Comparison of ENCODE assay signal across 1 cellular context in genomic region chr21:28992526-28993292, GRCh38.
TF ChIP-seq lines count a peak whose summit lies in the region.

LTN1 (minus strand) TSS chr21:28992877; CDS start chr21:28992805, 72 bp downstream.

TF ChIP-seq in K562, 482 proteins besides CTCF, POLR2A, EP300 and RAD21 (continued from another document and continues in another):
- TF ChIP-seq CUX1 (CRISPR knock-in tag; IDR thresholded peaks at IDR 0.05) (no peak), PHF20 (IDR thresholded peaks at IDR 0.05; ENCODE audit: partially characterized antibody) (peak; percentile 98), MXD1 (CRISPR knock-in tag; IDR thresholded peaks at IDR 0.05; ENCODE audit: borderline replicate concordance, poor library complexity, severe bottlenecking) (peak; percentile 33), FOXA3 (CRISPR knock-in tag; conservative IDR thresholded peaks at IDR 0.05 in 1 of 2, IDR thresholded peaks at IDR 0.05 in 1 of 2) (peak in 1 of 2 experiments; percentile 77; a peak in 2 of 4 replicates), MECOM (CRISPR knock-in tag; IDR thresholded peaks at IDR 0.05) (no peak), ZZZ3 (IDR thresholded peaks at IDR 0.05) (no peak), HDAC6 (IDR thresholded peaks at IDR 0.05; ENCODE audit: low read depth, low read length) (peak; percentile 63; the same call in 1 of the 2 replicates), BCOR (IDR thresholded peaks at IDR 0.05) (peak; percentile 55), SIX5 (IDR thresholded peaks at IDR 0.05; ENCODE audit: borderline replicate concordance in 1 of 2, insufficient read depth in 1 of 2, low read depth in 1 of 2, low read length in 2 of 2) (peak; percentile 52 to 57; a peak in 3 of 4 replicates), STAT6 (CRISPR knock-in tag; IDR thresholded peaks at IDR 0.05) (0 out of 2 replicates have a peak, but pooled peaks have one; percentile 80), RBM14 (IDR thresholded peaks at IDR 0.05; ENCODE audit: borderline replicate concordance, insufficient read depth, low read depth, low read length) (no peak), ZNF197 (CRISPR knock-in tag; IDR thresholded peaks at IDR 0.05; ENCODE audit: low read depth) (no peak), SRSF1 (IDR thresholded peaks at IDR 0.05; ENCODE audit: low read depth, low read length) (no peak), MIER1 (IDR thresholded peaks at IDR 0.05; ENCODE audit: low read depth) (no peak), SPI1 (IDR thresholded peaks at IDR 0.05; ENCODE audit: borderline replicate concordance, low read depth, low read length) (peak; percentile 80), OTX1 (CRISPR knock-in tag; IDR thresholded peaks at IDR 0.05) (no peak), ASH1L (IDR thresholded peaks at IDR 0.05; ENCODE audit: borderline replicate concordance, low read depth, partially characterized antibody) (peak; percentile 90), L3MBTL2 (IDR thresholded peaks at IDR 0.05) (peak; percentile 65), USF2 (CRISPR knock-in tag; IDR thresholded peaks at IDR 0.05) (peak; percentile 77), BMI1 (IDR thresholded peaks at IDR 0.05; ENCODE audit: low read length) (no peak), CREM (IDR thresholded peaks at IDR 0.05; ENCODE audit: low read depth) (peak; percentile 97), NCOA2 (IDR thresholded peaks at IDR 0.05; ENCODE audit: partially characterized antibody in 2 of 2) (no peak), HLTF (IDR thresholded peaks at IDR 0.05) (0 out of 2 replicates have a peak, but pooled peaks have one; percentile 26), TCF15 (CRISPR knock-in tag; IDR thresholded peaks at IDR 0.05) (no peak), BCLAF1 (IDR thresholded peaks at IDR 0.05; ENCODE audit: borderline replicate concordance in 1 of 2, control insufficient read depth in 1 of 2, low read depth in 2 of 2, low read length in 1 of 2) (peak in 1 of 2 experiments; percentile 98; a peak in 2 of 4 replicates), CBFA2T3 (IDR thresholded peaks at IDR 0.05) (0 out of 2 replicates have a peak, but pooled peaks have one; percentile 14), ETV5 (CRISPR knock-in tag; IDR thresholded peaks at IDR 0.05; ENCODE audit: low read depth) (peak; percentile 95), SIN3A (IDR thresholded peaks at IDR 0.05; ENCODE audit: borderline replicate concordance in 2 of 2, control insufficient read depth in 1 of 2, low read depth in 2 of 2, low read length in 2 of 2) (peak; percentile 95 to 98; a peak in 3 of 4 replicates), ZNF431 (CRISPR knock-in tag; IDR thresholded peaks at IDR 0.05) (no peak), RUNX1 (IDR thresholded peaks at IDR 0.05; ENCODE audit: low read depth) (no peak; the same call in 1 of the 2 replicates), ILF3 (IDR thresholded peaks at IDR 0.05; ENCODE audit: borderline replicate concordance) (no peak), RCOR1 (IDR thresholded peaks at IDR 0.05; ENCODE audit: borderline replicate concordance in 1 of 2, low read depth in 2 of 2, low read length in 2 of 2) (peak in 1 of 2 experiments; percentile 63; a peak in 1 of 4 replicates), MCM7 (IDR thresholded peaks at IDR 0.05) (no peak), ETV1 (tag; conservative IDR thresholded peaks at IDR 0.05; ENCODE audit: low read depth) (peak; percentile 96), SMARCB1 (IDR thresholded peaks at IDR 0.05; ENCODE audit: insufficient read length, low read depth) (no peak), RBM34 (IDR thresholded peaks at IDR 0.05; ENCODE audit: borderline replicate concordance, insufficient read depth, low read length) (no peak), BACH1 (tag; IDR thresholded peaks at IDR 0.05) (peak; percentile 67; the same call in 1 of the 2 replicates), ATF2 (CRISPR knock-in tag; IDR thresholded peaks at IDR 0.05) (peak; percentile 93), CBX3 (IDR thresholded peaks at IDR 0.05; ENCODE audit: borderline replicate concordance in 1 of 2, low read length in 2 of 2) (peak in 1 of 2 experiments; percentile 74; a peak in 1 of 3 replicates), STAG1 (CRISPR knock-in tag; IDR thresholded peaks at IDR 0.05; ENCODE audit: borderline replicate concordance) (no peak), ZNF134 (CRISPR knock-in tag; conservative IDR thresholded peaks at IDR 0.05) (no peak), SIN3B (IDR thresholded peaks at IDR 0.05; ENCODE audit: low read depth) (peak; percentile 94), TCF7 (IDR thresholded peaks at IDR 0.05; ENCODE audit: borderline replicate concordance) (0 out of 2 replicates have a peak, but pooled peaks have one; percentile 22), CREB5 (CRISPR knock-in tag; IDR thresholded peaks at IDR 0.05) (0 out of 2 replicates have a peak, but pooled peaks have one; percentile 76), ZNF212 (CRISPR knock-in tag; IDR thresholded peaks at IDR 0.05) (no peak)
